Comparison of ENCODE assay signal across 11 cellular contexts in the genomic region with DNA sequence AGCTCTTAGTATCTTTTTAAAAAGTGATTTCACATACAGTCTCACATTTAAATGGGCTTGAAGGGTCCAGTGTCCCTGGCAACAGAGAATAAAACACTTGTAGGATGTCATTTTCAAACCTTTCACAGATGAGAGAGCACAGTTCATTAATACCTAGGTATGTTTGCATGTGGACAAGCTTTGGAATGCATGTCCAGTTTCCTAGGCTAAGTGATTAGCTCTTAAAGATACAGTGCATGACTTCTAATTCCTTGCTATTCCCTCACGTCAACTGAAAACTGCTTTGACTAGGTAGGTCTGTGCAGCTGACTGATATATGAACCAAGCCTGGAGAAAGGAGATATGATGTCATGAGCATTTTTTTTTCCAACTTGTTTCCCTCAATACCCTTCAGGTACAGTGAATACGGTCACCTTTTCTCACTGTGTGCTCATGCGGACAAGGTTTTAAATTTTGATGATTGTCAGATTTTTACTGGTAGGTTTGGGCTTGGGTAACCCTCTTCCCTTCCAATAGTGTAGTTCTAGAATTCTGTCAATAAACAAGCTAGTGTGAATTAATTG. TPM values are rescaled to one million over a fixed set of nuclear protein-coding genes. Genes with fewer than 3 reads are reported as not detected.
DNase-seq lines count a peak whose midpoint lies in the region; ATAC-seq and TF ChIP-seq lines count a peak whose summit lies in the region.
"Had no signal": no experiment of that assay in that cellular context is flagged by ENCODE, and none has a peak within 500 bp of the region (broad histone marks: within the 10 kb centered on the region; RNA-seq: fewer than 3 reads in every experiment).

No MANE protein-coding gene starts in this region.

- H3K27ac Mint-ChIP-seq in T-helper 1 cell treated with Interleukin-12 subunit alpha and Interleukin-12 subunit beta and Interleukin-4 antibody, amounts not matched to agents 30 μg/mL and 1 μg/mL, for 36 hours, result peak overlapping the region; percentile 92
- peak overlapping the region; percentile 95 for H3K27ac Mint-ChIP-seq in activated naive CD8-positive, alpha-beta T cell treated with anti-CD3 and anti-CD28 coated beads, Interleukin-2, amount 50 U/mL, for 24 hours
- H3K27ac Mint-ChIP-seq: neural progenitor cell had no signal

- no peak overlapping the region for H3K9ac ChIP-seq in smooth muscle cell (ENCODE audit: low read depth)
- H3K9ac ChIP-seq: neural progenitor cell had no signal

- H3K4me3 Mint-ChIP-seq in T-helper 1 cell treated with Interleukin-12 subunit alpha and Interleukin-12 subunit beta and Interleukin-4 antibody, amounts not matched to agents 30 μg/mL and 1 μg/mL, for 36 hours, result peak overlapping the region; percentile 74
- H3K4me3 Mint-ChIP-seq in activated naive CD8-positive, alpha-beta T cell treated with anti-CD3 and anti-CD28 coated beads, Interleukin-2, amount 50 U/mL, for 24 hours, result peak overlapping the region; percentile 77
- H3K4me3 Mint-ChIP-seq: neural progenitor cell had no signal

- peaks cover 25% of the 10 kb centered on the region for H3K36me3 ChIP-seq in smooth muscle cell (ENCODE audit: low read depth)
- H3K36me3 ChIP-seq: neural progenitor cell had no signal

- H3K27ac ChIP-seq in smooth muscle cell (ENCODE audit: low read depth), result peak overlapping the region; percentile 25
- H3K27ac ChIP-seq: neural progenitor cell, tibial artery had no signal

- peaks cover 57% of the 10 kb centered on the region for H3F3A ChIP-seq in smooth muscle cell (ENCODE audit: low read depth)

- no peaks in the 10 kb centered on the region for H3K79me2 ChIP-seq in smooth muscle cell (ENCODE audit: low read depth)

- DNase-seq in T-helper 1 cell (no peak), smooth muscle cell (lab: John Stamatoyannopoulos, UW; ENCODE audit: unreplicated experiment) (no peak), COLO668 (lab: John Stamatoyannopoulos, UW; ENCODE audit: unreplicated experiment) (no peak), GOT3 (lab: John Stamatoyannopoulos, UW) (no peak), cortex of kidney (lab: John Stamatoyannopoulos, UW) (no peak)
- DNase-seq in activated naive CD8-positive, alpha-beta T cell treated with anti-CD3 and anti-CD28 coated beads, Interleukin-2, amount 50 U/mL, for 24 hours, result no peak
- DNase-seq: 8988T, tibial artery had no signal

- H3K27me3 Mint-ChIP-seq in T-helper 1 cell treated with Interleukin-12 subunit alpha and Interleukin-12 subunit beta and Interleukin-4 antibody, amounts not matched to agents 30 μg/mL and 1 μg/mL, for 36 hours (ENCODE audit: low read depth), result no peaks in the 10 kb centered on the region
- no peaks in the 10 kb centered on the region for H3K27me3 Mint-ChIP-seq in activated naive CD8-positive, alpha-beta T cell treated with anti-CD3 and anti-CD28 coated beads, Interleukin-2, amount 50 U/mL, for 24 hours

- no peak overlapping the region for H2AFZ ChIP-seq in smooth muscle cell (ENCODE audit: low read depth)
- H2AFZ ChIP-seq: neural progenitor cell had no signal

- H3K27me3 ChIP-seq in smooth muscle cell (ENCODE audit: low read depth), result no peaks in the 10 kb centered on the region
- H3K27me3 ChIP-seq: neural progenitor cell, tibial artery had no signal

- peaks cover 76% of the 10 kb centered on the region for H3K36me3 Mint-ChIP-seq in T-helper 1 cell treated with Interleukin-12 subunit alpha and Interleukin-12 subunit beta and Interleukin-4 antibody, amounts not matched to agents 30 μg/mL and 1 μg/mL, for 36 hours (ENCODE audit: low read depth)
- H3K36me3 Mint-ChIP-seq in activated naive CD8-positive, alpha-beta T cell treated with anti-CD3 and anti-CD28 coated beads, Interleukin-2, amount 50 U/mL, for 24 hours (ENCODE audit: low read depth), result peaks cover 69% of the 10 kb centered on the region

- H3K9me3 Mint-ChIP-seq in T-helper 1 cell treated with Interleukin-12 subunit alpha and Interleukin-12 subunit beta and Interleukin-4 antibody, amounts not matched to agents 30 μg/mL and 1 μg/mL, for 36 hours, result no peaks in the 10 kb centered on the region
- H3K9me3 Mint-ChIP-seq in activated naive CD8-positive, alpha-beta T cell treated with anti-CD3 and anti-CD28 coated beads, Interleukin-2, amount 50 U/mL, for 24 hours, result no peaks in the 10 kb centered on the region

- no peak for TF ChIP-seq CTCF in smooth muscle cell (IDR thresholded peaks at IDR 0.05; ENCODE audit: borderline replicate concordance, insufficient read depth, poor library complexity, severe bottlenecking)

- peaks cover 25% of the 10 kb centered on the region for H4K20me1 ChIP-seq in smooth muscle cell (ENCODE audit: low read depth)

- no peak overlapping the region for H3K4me2 ChIP-seq in smooth muscle cell
- H3K4me2 ChIP-seq: neural progenitor cell had no signal

- peaks cover 4% of the 10 kb centered on the region for H3K4me1 ChIP-seq in smooth muscle cell (ENCODE audit: low read depth)
- H3K4me1 ChIP-seq: neural progenitor cell, tibial artery had no signal

- ATAC-seq in HG03432 (IDR thresholded peaks at IDR 0.05; ENCODE audit: unreplicated experiment), result peak; percentile 20
- peak; percentile 21 for ATAC-seq in activated naive CD8-positive, alpha-beta T cell treated with anti-CD3 and anti-CD28 coated beads, Interleukin-2, amount 50 U/mL, for 24 hours

- no peaks in the 10 kb centered on the region for H3K9me3 ChIP-seq in smooth muscle cell (replicated peaks; ENCODE audit: low read depth)
- H3K9me3 ChIP-seq: tibial artery had no signal

- H3K4me1 Mint-ChIP-seq in T-helper 1 cell treated with Interleukin-12 subunit alpha and Interleukin-12 subunit beta and Interleukin-4 antibody, amounts not matched to agents 30 μg/mL and 1 μg/mL, for 36 hours (ENCODE audit: low read depth), result peaks cover 69% of the 10 kb centered on the region
- H3K4me1 Mint-ChIP-seq in activated naive CD8-positive, alpha-beta T cell treated with anti-CD3 and anti-CD28 coated beads, Interleukin-2, amount 50 U/mL, for 24 hours, result peaks cover 49% of the 10 kb centered on the region

- WGBS in smooth muscle cell (ENCODE audit: low lambda C conversion rate), result 91% methylated on average over 3 of the region's 3 CpGs

- H3K4me3 ChIP-seq in smooth muscle cell, result no peak overlapping the region
- H3K4me3 ChIP-seq: neural progenitor cell, tibial artery had no signal

RNA-seq across cellular contexts. Expression of gene TASOR, which starts 41.6 kb away (rescaled TPM):
- 76.8 and 91.7 TPM in 2 replicates for total RNA-seq in smooth muscle cell
- 13.1 and 17.9 TPM in 2 replicates for polyA plus RNA-seq in smooth muscle cell
